Comparison of ENCODE assay signal across 23 cellular contexts in the genomic region with DNA sequence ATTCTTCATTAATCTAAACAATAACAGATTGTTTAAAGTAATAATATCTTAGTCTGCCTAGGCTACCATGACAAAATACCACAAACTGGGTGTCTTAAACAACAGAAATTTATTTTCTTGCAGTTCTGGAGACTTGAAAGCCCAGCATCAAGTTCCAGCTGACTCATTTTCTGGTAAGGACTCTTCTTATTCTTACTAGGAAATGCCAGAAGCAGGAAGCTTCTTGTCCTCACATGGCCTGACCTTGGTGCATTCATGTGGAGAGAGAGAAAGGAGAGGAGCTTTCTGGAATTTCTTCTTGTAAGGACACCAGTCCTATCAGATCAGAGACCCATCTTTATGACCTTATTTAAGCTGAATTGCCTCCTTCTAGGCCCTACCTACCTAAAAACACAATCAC.
DNase-seq lines count a peak whose midpoint lies in the region; ATAC-seq and TF ChIP-seq lines count a peak whose summit lies in the region.
"Had no signal": no experiment of that assay in that cellular context is flagged by ENCODE, and none has a peak within 500 bp of the region (broad histone marks: within the 10 kb centered on the region; RNA-seq: fewer than 3 reads in every experiment).

No MANE protein-coding gene starts in this region.

- 0 out of 3 replicates have a peak, but pooled peaks have one; percentile 45 for ATAC-seq in RWPE2 (ENCODE audit: low read depth)
- no peak for ATAC-seq in right lobe of liver
- ATAC-seq: stimulated activated naive CD8-positive, alpha-beta T cell treated with anti-CD3 and anti-CD28 coated beads, Interleukin-15, Interleukin-2, amounts not matched to agents 100 U/mL and 50 U/mL, for 24 hours had no signal

- peaks cover 18% of the 10 kb centered on the region for H3K9me3 Mint-ChIP-seq in type B pancreatic cell

- no peaks in the 10 kb centered on the region for H3K4me1 Mint-ChIP-seq in type B pancreatic cell (ENCODE audit: unreplicated experiment)
- H3K4me1 Mint-ChIP-seq: neural progenitor cell had no signal

- H3K4me3 ChIP-seq in RWPE2 (ENCODE audit: severe bottlenecking), result no peak overlapping the region
- no peak overlapping the region for H3K4me3 ChIP-seq in esophagus muscularis mucosa
- H3K4me3 ChIP-seq in right lobe of liver, result no peak overlapping the region
- H3K4me3 ChIP-seq: BLaER1 treated with 17β-estradiol and CSF1 and Interleukin-3, amounts not matched to agents 10 nM and 100 nM; neural progenitor cell; right atrium auricular region; vagina had no signal

- DNase-seq in GM03348 (ENCODE audit: low spot score), result peak; percentile 58
- no peak for DNase-seq in RWPE2 (ENCODE audit: low spot score)
- DNase-seq in esophagus muscularis mucosa (ENCODE audit: extremely low spot score), result peak; percentile 53
- DNase-seq in type B pancreatic cell (ENCODE audit: extremely low spot score, unreplicated experiment), result no peak
- no peak for DNase-seq in NCI-H1092 treated with DMSO at 0.1 percent for 48 hours (lab: John Stamatoyannopoulos, UW)
- no peak for DNase-seq in right lobe of liver
- DNase-seq in DMS 273 treated with DMSO at 0.1 percent for 48 hours (lab: John Stamatoyannopoulos, UW), result no peak
- DNase-seq: activated CD4-positive, alpha-beta memory T cell treated with anti-CD3 and anti-CD28 coated beads for 36 hours; activated CD4-positive, CD25-positive, alpha-beta regulatory T cell treated with anti-CD3 and anti-CD28 coated beads, Interleukin-2, amount 50 U/mL, for 72 hours; activated naive CD4-positive, alpha-beta T cell; NCI-H1105 treated with DMSO at 0.1 percent for 48 hours; NCI-H2081; NCI-H2227 treated with DMSO at 0.1 percent for 48 hours; NCI-H526 treated with DMSO at 0.1 percent for 48 hours; SHP77 treated with DMSO at 0.1 percent for 48 hours; stimulated activated CD4-positive, alpha-beta T cell treated with anti-CD3 and anti-CD28 coated beads, Interleukin-1b, Interleukin-23, amount 100 ng/mL, for 48 hours; stimulated activated naive CD8-positive, alpha-beta T cell treated with anti-CD3 and anti-CD28 coated beads, Interleukin-15, Interleukin-2, amounts not matched to agents 100 U/mL and 50 U/mL, for 24 hours; T-helper 2 cell had no signal

- H3K4me1 ChIP-seq in RWPE2 (ENCODE audit: insufficient read depth, poor library complexity, severe bottlenecking), result peaks cover 9% of the 10 kb centered on the region
- no peaks in the 10 kb centered on the region for H3K4me1 ChIP-seq in esophagus muscularis mucosa
- no peaks in the 10 kb centered on the region for H3K4me1 ChIP-seq in right lobe of liver
- H3K4me1 ChIP-seq: neural progenitor cell, right atrium auricular region had no signal

- H3K4me3 Mint-ChIP-seq in type B pancreatic cell, result no peak overlapping the region
- H3K4me3 Mint-ChIP-seq: activated CD4-positive, alpha-beta memory T cell treated with anti-CD3 and anti-CD28 coated beads for 36 hours; brain; neural progenitor cell had no signal

- H3K9me3 ChIP-seq in RWPE2 (ENCODE audit: severe bottlenecking), result peaks cover 24% of the 10 kb centered on the region
- H3K9me3 ChIP-seq in esophagus muscularis mucosa, result peaks cover 0 to 17% (median 9%) of the 10 kb centered on the region in 4 donors
- no peaks in the 10 kb centered on the region for H3K9me3 ChIP-seq in right lobe of liver
- H3K9me3 ChIP-seq: vagina had no signal

- no peaks in the 10 kb centered on the region for H3K36me3 Mint-ChIP-seq in type B pancreatic cell
- H3K36me3 Mint-ChIP-seq: neural progenitor cell had no signal

- peak overlapping the region; percentile 30 for H3K27ac Mint-ChIP-seq in type B pancreatic cell
- H3K27ac Mint-ChIP-seq: activated CD4-positive, alpha-beta memory T cell treated with anti-CD3 and anti-CD28 coated beads for 36 hours; brain; neural progenitor cell had no signal

- H3K36me3 ChIP-seq in RWPE2 (ENCODE audit: low read depth) (no peaks in the 10 kb centered on the region), esophagus muscularis mucosa (no peaks in the 10 kb centered on the region), right lobe of liver (no peaks in the 10 kb centered on the region)
- H3K36me3 ChIP-seq: neural progenitor cell, right atrium auricular region, vagina had no signal

- H3K27ac ChIP-seq in RWPE2 (ENCODE audit: poor library complexity, severe bottlenecking) (no peak overlapping the region), esophagus muscularis mucosa (replicated peaks in 1 of 4) (no peak overlapping the region), right lobe of liver (no peak overlapping the region)
- H3K27ac ChIP-seq: BLaER1 treated with 17β-estradiol and CSF1 and Interleukin-3, amounts not matched to agents 10 nM and 100 nM; neural progenitor cell; right atrium auricular region; vagina had no signal

- peaks cover 2% of the 10 kb centered on the region for H3K27me3 Mint-ChIP-seq in type B pancreatic cell

- TF ChIP-seq EP300 in esophagus muscularis mucosa (IDR thresholded peaks at IDR 0.05), result no peak

- H3K27me3 ChIP-seq in RWPE2 (ENCODE audit: insufficient read depth, poor library complexity, severe bottlenecking) (no peaks in the 10 kb centered on the region), esophagus muscularis mucosa (no peaks in the 10 kb centered on the region), right lobe of liver (no peaks in the 10 kb centered on the region)
- H3K27me3 ChIP-seq: BLaER1 treated with 17β-estradiol and CSF1 and Interleukin-3, amounts not matched to agents 10 nM and 100 nM; neural progenitor cell; right atrium auricular region; vagina had no signal

- TF ChIP-seq CTCF in RWPE2 (IDR thresholded peaks at IDR 0.05; ENCODE audit: poor library complexity, severe bottlenecking), result no peak
- TF ChIP-seq CTCF in esophagus muscularis mucosa (IDR thresholded peaks at IDR 0.05), result no peak
- no peak for TF ChIP-seq CTCF in type B pancreatic cell (conservative IDR thresholded peaks at IDR 0.05)
- TF ChIP-seq CTCF in right lobe of liver (IDR thresholded peaks at IDR 0.05), result no peak

- TF ChIP-seq POLR2A in esophagus muscularis mucosa (IDR thresholded peaks at IDR 0.05; ENCODE audit: low read depth) (no peak), right lobe of liver (IDR thresholded peaks at IDR 0.05) (no peak)

- intact Hi-C loops in esophagus muscularis mucosa (cut with DNase I) (no loop called here), right lobe of liver (cut with DNase I) (no loop called here)

Comparison
In these comparisons a context has a peak if more than half of its experiments do, and no peak if none do; other contexts are left out.
1. DNase-seq: peak in GM03348 (single experiment) and esophagus muscularis mucosa (single experiment); none in RWPE2 (single experiment), type B pancreatic cell (single experiment), NCI-H1092 treated with DMSO at 0.1 percent for 48 hours (single experiment), right lobe of liver (0 of 3) and DMS 273 treated with DMSO at 0.1 percent for 48 hours (single experiment).